ENCODE assay signal across 8 cellular contexts in genomic region chr15:89750560-89751542, GRCh38. TPM values are rescaled to one million over a fixed set of nuclear protein-coding genes. Genes with fewer than 3 reads are reported as not detected.
DNase-seq lines count a peak whose midpoint lies in the region; ATAC-seq and TF ChIP-seq lines count a peak whose summit lies in the region.

TSS of gene MESP1 (minus strand) at chr15:89751249. CDS start at chr15:89751231, 18 bp downstream.

- H3K4me2 ChIP-seq in OCI-LY1 (ENCODE audit: low read length) = peak within 1 kb of the TSS; percentile 93

- H3K9me3 ChIP-seq in OCI-LY1 (ENCODE audit: low read length) (no peaks in the 10 kb centered on the region), mucosa of rectum (ENCODE audit: control insufficient read depth in 2 of 2, low read length in 2 of 2) (no peaks in the 10 kb centered on the region)

- H3K4me3 ChIP-seq in OCI-LY1 (ENCODE audit: low read depth, low read length, poor library complexity, severe bottlenecking) = peak within 1 kb of the TSS; percentile 70
- peak within 1 kb of the TSS; percentile 56 for H3K4me3 ChIP-seq in epithelial cell of proximal tubule (ENCODE audit: low read depth, low read length)
- peak within 1 kb of the TSS; percentile 69 to 70 for H3K4me3 ChIP-seq in mucosa of rectum (ENCODE audit: low read length in 2 of 2)

- no peaks in the 10 kb centered on the region for H3F3A ChIP-seq in OCI-LY1 (ENCODE audit: insufficient read depth, low read length)

- H4K20me1 ChIP-seq in OCI-LY1 (ENCODE audit: insufficient read depth, low read length) = no peaks in the 10 kb centered on the region

- no peaks in the 10 kb centered on the region for H3K9me2 ChIP-seq in OCI-LY1 (ENCODE audit: low read depth, low read length)

- no peak within 1 kb of the TSS for H2AFZ ChIP-seq in OCI-LY1 (ENCODE audit: low read length)

- DNase-seq in DMS114 treated with DMSO at 0.1 percent for 48 hours (lab: John Stamatoyannopoulos, UW; ENCODE audit: unreplicated experiment) (peak; percentile 92), HuH-7.5 (ENCODE audit: low spot score) (peak; percentile 98), activated T-cell treated with anti-CD3 and anti-CD28 coated beads for 24 hours (ENCODE audit: low read depth) (peak; percentile 80), epithelial cell of proximal tubule (ENCODE audit: low read depth) (peak; percentile 16)
- peak; percentile 53 to 67 for DNase-seq in stimulated activated CD8-positive, alpha-beta memory T cell treated with anti-CD3 and anti-CD28 coated beads, Interleukin-4, amount 100 ng/mL, for 4 hours (ENCODE audit: low read depth in 2 of 2, low spot score in 1 of 2)

- no peaks in the 10 kb centered on the region; the same call in 1 of the 2 replicates for H3K27me3 ChIP-seq in OCI-LY1 (ENCODE audit: insufficient read depth, low read length)
- no peaks in the 10 kb centered on the region for H3K27me3 ChIP-seq in mucosa of rectum (ENCODE audit: control insufficient read depth in 2 of 2, insufficient read depth in 2 of 2, low read length in 2 of 2)

- H3K27ac ChIP-seq in OCI-LY1 (ENCODE audit: low read depth, low read length, poor library complexity, severe bottlenecking) = no peak within 1 kb of the TSS
- peak within 1 kb of the TSS in 1 of 2 donors; percentile 67 for H3K27ac ChIP-seq in mucosa of rectum (ENCODE audit: low read depth in 2 of 2, low read length in 2 of 2)

- peak; percentile 91 for ATAC-seq in GM21528 (IDR thresholded peaks at IDR 0.05; ENCODE audit: low FRiP score, unreplicated experiment)

- H3K36me3 ChIP-seq in OCI-LY1 (ENCODE audit: insufficient read depth, low read length) = no peaks in the 10 kb centered on the region
- H3K36me3 ChIP-seq in mucosa of rectum (ENCODE audit: control insufficient read depth in 2 of 2, insufficient read depth in 2 of 2, low read length in 2 of 2) = no peaks in the 10 kb centered on the region

- no peaks in the 10 kb centered on the region for H3K79me2 ChIP-seq in OCI-LY1 (ENCODE audit: insufficient read depth, low read length)

- TF ChIP-seq CTCF in OCI-LY1 (IDR thresholded peaks at IDR 0.05; ENCODE audit: low read length) (peak; percentile 58), epithelial cell of proximal tubule (conservative IDR thresholded peaks at IDR 0.05; ENCODE audit: low read depth, low read length) (peak; percentile 55)

- H3K4me1 ChIP-seq in OCI-LY1 (ENCODE audit: insufficient read depth, low read length, severe bottlenecking) = peaks cover 13% of the 10 kb centered on the region
- peaks cover 24 to 29% of the 10 kb centered on the region in 2 donors for H3K4me1 ChIP-seq in mucosa of rectum (ENCODE audit: control insufficient read depth in 2 of 2, insufficient read depth in 2 of 2, low read length in 2 of 2)

- H3K9ac ChIP-seq in OCI-LY1 (ENCODE audit: low read length) = peak within 1 kb of the TSS; percentile 70
- peak within 1 kb of the TSS; percentile 65 to 69 for H3K9ac ChIP-seq in mucosa of rectum (ENCODE audit: low read depth in 1 of 2, low read length in 2 of 2)

RNA-seq across cellular contexts. Expression of gene MESP1, which starts in this region (rescaled TPM):
- 1.9 and 2.7 TPM in 2 replicates for total RNA-seq in epithelial cell of proximal tubule

Comparison
In these comparisons a context has a peak if more than half of its experiments do, and no peak if none do; other contexts are left out.
1. DNase-seq: peak in every context shown above with its lines; median percentile 98 in HuH-7.5; 92 in DMS114 treated with DMSO at 0.1 percent for 48 hours; 80 in activated T-cell treated with anti-CD3 and anti-CD28 coated beads for 24 hours; 60 in stimulated activated CD8-positive, alpha-beta memory T cell treated with anti-CD3 and anti-CD28 coated beads, Interleukin-4, amount 100 ng/mL, for 4 hours; 16 in epithelial cell of proximal tubule.